In genomic region chr1:88961081-88961480, GRCh38 we compare ENCODE assay signal across 20 cellular contexts.
"Had no signal": no experiment of that assay in that cellular context is flagged by ENCODE, and none has a peak within 500 bp of the region (broad histone marks: within the 10 kb centered on the region; RNA-seq: fewer than 3 reads in every experiment).

No MANE protein-coding gene starts in this region.

- H2AFZ ChIP-seq: hepatocyte had no signal

- H3K27me3 ChIP-seq: foreskin keratinocyte, hepatocyte, sigmoid colon, tibial artery, upper lobe of left lung, vagina had no signal

- H3K27me3 Mint-ChIP-seq: dendritic cell treated with granulocyte-macrophage colony-stimulating factor and Interleukin-4, amounts not matched to agents 40 ng/mL and 50 ng/mL, for 4 days; naive B cell had no signal

- H3K4me2 ChIP-seq: hepatocyte had no signal

- FAIRE-seq: colon had no signal

- H3K4me3 Mint-ChIP-seq: dendritic cell treated with granulocyte-macrophage colony-stimulating factor and Interleukin-4, amounts not matched to agents 40 ng/mL and 50 ng/mL, for 4 days; naive B cell; nephron progenitor cell had no signal

- DNase-seq: erythroblast; head of caudate nucleus; left colon; left ventricle myocardium superior; mesendoderm; naive B cell; nephron progenitor cell; sigmoid colon; stimulated activated CD4-positive, alpha-beta T cell treated with anti-CD3 and anti-CD28 coated beads, Interleukin-2, amount 100 ng/mL, for 24 hours; stimulated activated CD4-positive, alpha-beta T cell treated with anti-CD3 and anti-CD28 coated beads, Interleukin-4, amount 100 ng/mL, for 4 hours; stimulated activated naive CD4-positive, alpha-beta T cell treated with Interleukin-2 at 50 U/mL for 16 hours; tibial artery; upper lobe of left lung had no signal

- H3K4me1 ChIP-seq: sigmoid colon, tibial artery, upper lobe of left lung, vagina had no signal

- ATAC-seq: left colon, left ventricle myocardium superior had no signal

- H3K27ac ChIP-seq: foreskin keratinocyte, hepatocyte, sigmoid colon, skin epidermis, tibial artery, upper lobe of left lung, vagina had no signal

- H3K4me3 ChIP-seq: hepatocyte, lung, sigmoid colon, skin epidermis, tibial artery, upper lobe of left lung, vagina had no signal

- H3K79me2 ChIP-seq: hepatocyte had no signal

- H3K9me3 Mint-ChIP-seq: dendritic cell treated with granulocyte-macrophage colony-stimulating factor and Interleukin-4, amounts not matched to agents 40 ng/mL and 50 ng/mL, for 4 days; naive B cell; nephron progenitor cell had no signal

- H3K4me1 Mint-ChIP-seq: naive B cell, nephron progenitor cell had no signal

- H3K9me3 ChIP-seq: sigmoid colon, tibial artery, upper lobe of left lung, vagina had no signal

- H3K27ac Mint-ChIP-seq: dendritic cell treated with granulocyte-macrophage colony-stimulating factor and Interleukin-4, amounts not matched to agents 40 ng/mL and 50 ng/mL, for 4 days; nephron progenitor cell had no signal
